ENCODE assay signal across 33 cellular contexts in the genomic region with DNA sequence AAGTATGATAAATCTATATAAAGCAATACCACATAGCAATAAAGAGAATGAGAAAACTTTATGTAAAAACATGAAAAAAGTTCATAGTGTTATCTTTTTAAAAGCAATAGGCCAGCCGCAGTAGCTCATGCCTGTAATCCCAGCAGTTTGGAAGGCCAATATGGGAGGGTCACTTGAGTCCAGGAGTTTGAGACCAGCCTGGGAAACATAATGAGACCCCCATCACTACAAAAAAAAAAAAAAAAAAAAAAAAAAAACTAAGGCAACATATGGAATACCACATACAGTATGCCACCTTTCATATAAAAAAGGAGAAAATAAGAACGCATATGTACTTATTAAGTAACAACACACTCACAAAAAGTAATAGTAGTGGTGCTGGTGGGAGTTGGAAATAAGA.
"Had no signal": no experiment of that assay in that cellular context is flagged by ENCODE, and none has a peak within 500 bp of the region (broad histone marks: within the 10 kb centered on the region; RNA-seq: fewer than 3 reads in every experiment).

No MANE protein-coding gene starts in this region.

- H3K36me3 ChIP-seq: adrenal gland, ascending aorta, brain microvascular endothelial cell, breast epithelium, cardiac muscle cell had no signal

- FAIRE-seq: astrocyte, bronchial epithelial cell had no signal

- H3K27ac ChIP-seq: adrenal gland, ascending aorta, body of pancreas, brain microvascular endothelial cell, breast epithelium, cardiac muscle cell had no signal

- H3K4me3 ChIP-seq: adrenal gland, ascending aorta, body of pancreas, breast epithelium, cardiac muscle cell had no signal

- H3K4me1 ChIP-seq: body of pancreas, breast epithelium had no signal

- DNase-seq: activated effector memory CD4-positive, alpha-beta T cell treated with anti-CD3 and anti-CD28 coated beads, Interleukin-2, amount 50 U/mL, for 16 hours; activated effector memory CD4-positive, alpha-beta T cell treated with Interleukin-2 at 50 U/mL for 16 hours; activated gamma-delta T cell; activated gamma-delta T cell treated with Interleukin-2 at 50 U/mL for 16 hours; activated naive CD4-positive, alpha-beta T cell; activated naive CD4-positive, alpha-beta T cell treated with anti-CD3 and anti-CD28 coated beads for 36 hours; activated naive CD4-positive, alpha-beta T cell treated with anti-CD3 and anti-CD28 coated beads, Interleukin-2, amount 10 ng/mL, durations not matched to agents 7 days and 5 days; activated naive CD4-positive, alpha-beta T cell treated with anti-CD3 and anti-CD28 coated beads, Interleukin-2, amount 50 U/mL, for 16 hours; activated naive CD4-positive, alpha-beta T cell treated with Interleukin-2 at 50 U/mL for 16 hours; activated naive CD8-positive, alpha-beta T cell treated with anti-CD3 and anti-CD28 coated beads for 36 hours; activated naive CD8-positive, alpha-beta T cell treated with anti-CD3 and anti-CD28 coated beads, Interleukin-2, amount 10 ng/mL, durations not matched to agents 7 days and 5 days; activated naive CD8-positive, alpha-beta T cell treated with anti-CD3 and anti-CD28 coated beads, Interleukin-2, amount 50 U/mL, for 24 hours; activated T-cell treated with anti-CD3 and anti-CD28 coated beads, Interleukin-2, amount 50 U/mL, for 24 hours; activated T-cell treated with anti-CD3 and anti-CD28 coated beads, Interleukin-2, amount 50 U/mL, for 4 hours; activated T-cell treated with anti-CD3 and anti-CD28 coated beads, Interleukin-2, amount 50 U/mL, for 48 hours; activated T-cell treated with anti-CD3 and anti-CD28 coated beads, Interleukin-2, amount 50 U/mL, for 72 hours; adrenal gland; amniotic stem cell; amygdala; anterior cingulate cortex; aorta; body of pancreas; brain microvascular endothelial cell; caudate nucleus; central memory CD4-positive, alpha-beta T cell; cerebellar nuclear complex had no signal

- H3K9me3 ChIP-seq: adrenal gland, ascending aorta, body of pancreas, breast epithelium had no signal

- ATAC-seq: activated naive CD4-positive, alpha-beta T cell treated with anti-CD3 and anti-CD28 coated beads, Interleukin-2, amount 50 U/mL, for 72 hours; activated naive CD8-positive, alpha-beta T cell treated with anti-CD3 and anti-CD28 coated beads, Interleukin-2, amount 50 U/mL, for 24 hours; activated T-cell treated with anti-CD3 and anti-CD28 coated beads, Interleukin-2, amount 50 U/mL, for 4 hours; activated T-cell treated with anti-CD3 and anti-CD28 coated beads, Interleukin-2, amount 50 U/mL, for 72 hours; activated T-helper 17 cell treated with anti-CD3 and anti-CD28 coated beads, Interleukin-2, amount 50 U/mL, for 72 hours; body of pancreas had no signal

- H3K27me3 ChIP-seq: adrenal gland, ascending aorta, body of pancreas, brain microvascular endothelial cell, breast epithelium, cardiac muscle cell had no signal
